In the genomic region with DNA sequence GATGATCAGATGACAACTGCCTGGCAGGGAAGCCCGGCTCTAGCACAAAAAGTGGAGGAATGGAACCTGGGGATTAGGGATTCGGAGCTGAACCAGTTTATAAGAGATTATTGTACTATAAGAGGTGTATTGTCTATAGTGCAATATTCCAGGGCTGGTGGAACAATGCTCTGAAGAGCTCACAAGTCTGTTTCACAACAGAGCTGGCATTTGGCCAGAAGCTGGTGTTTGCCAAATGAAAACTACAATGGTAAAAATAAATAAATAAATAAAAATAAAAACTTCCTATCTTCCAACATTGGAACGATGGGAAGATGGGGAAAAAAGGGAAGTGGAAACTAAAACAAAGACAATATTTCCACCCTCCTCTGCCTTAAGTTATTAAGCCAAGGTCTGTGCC, we compare ENCODE assay signal across 27 cellular contexts.
"Had no signal": no experiment of that assay in that cellular context is flagged by ENCODE, and none has a peak within 500 bp of the region (broad histone marks: within the 10 kb centered on the region; RNA-seq: fewer than 3 reads in every experiment).

No MANE protein-coding gene starts in this region.

- FAIRE-seq: astrocyte, endothelial cell of umbilical vein, urothelium cell line had no signal

- H3K36me3 Mint-ChIP-seq: activated naive CD8-positive, alpha-beta T cell treated with anti-CD3 and anti-CD28 coated beads for 36 hours; stimulated activated memory B cell treated with anti-CD40 and anti-IgM and Interleukin-4, amounts not matched to agents 10 μg/mL and 1 μg/mL and 100 μg/mL, for 72 hours had no signal

- H3K36me3 ChIP-seq: breast epithelium, colonic mucosa, esophagus muscularis mucosa, gastrocnemius medialis, transverse colon had no signal

- H3K9me3 ChIP-seq: colonic mucosa, esophagus muscularis mucosa, gastrocnemius medialis had no signal

- ATAC-seq: activated CD4-positive, alpha-beta T cell treated with anti-CD3 and anti-CD28 coated beads for 36 hours; effector memory CD8-positive, alpha-beta T cell; gastrocnemius medialis; left colon; sciatic nerve; stimulated activated memory B cell treated with anti-CD40 and anti-IgM and Interleukin-4, amounts not matched to agents 10 μg/mL and 1 μg/mL and 100 μg/mL, for 72 hours had no signal

- H3K4me1 Mint-ChIP-seq: activated B cell treated with CpG ODN at 0.5 μM for 24 hours; activated CD4-positive, alpha-beta T cell treated with anti-CD3 and anti-CD28 coated beads for 36 hours; activated naive CD8-positive, alpha-beta T cell treated with anti-CD3 and anti-CD28 coated beads for 36 hours; nephron progenitor cell; stimulated activated memory B cell treated with anti-CD40 and anti-IgM and Interleukin-4, amounts not matched to agents 10 μg/mL and 1 μg/mL and 100 μg/mL, for 72 hours had no signal

- H3K4me3 Mint-ChIP-seq: activated B cell treated with CpG ODN at 0.5 μM for 24 hours; activated CD4-positive, alpha-beta T cell treated with anti-CD3 and anti-CD28 coated beads for 36 hours; activated naive CD8-positive, alpha-beta T cell treated with anti-CD3 and anti-CD28 coated beads for 36 hours; activated T-cell treated with anti-CD3 and anti-CD28 coated beads, Interleukin-2, amount 50 U/mL, for 24 hours; effector memory CD8-positive, alpha-beta T cell; nephron progenitor cell; stimulated activated memory B cell treated with anti-CD40 and anti-IgM and Interleukin-4, amounts not matched to agents 10 μg/mL and 1 μg/mL and 100 μg/mL, for 72 hours had no signal

- H3K4me3 ChIP-seq: breast epithelium, colonic mucosa, dorsolateral prefrontal cortex, esophagus muscularis mucosa, gastrocnemius medialis, smooth muscle cell, transverse colon had no signal

- H3K4me1 ChIP-seq: breast epithelium, colonic mucosa, esophagus muscularis mucosa, gastrocnemius medialis, transverse colon had no signal

- H3K27me3 Mint-ChIP-seq: activated B cell treated with CpG ODN at 0.5 μM for 24 hours; activated CD4-positive, alpha-beta T cell treated with anti-CD3 and anti-CD28 coated beads for 36 hours; activated naive CD8-positive, alpha-beta T cell treated with anti-CD3 and anti-CD28 coated beads for 36 hours; activated T-cell treated with anti-CD3 and anti-CD28 coated beads, Interleukin-2, amount 50 U/mL, for 24 hours; effector memory CD8-positive, alpha-beta T cell; stimulated activated memory B cell treated with anti-CD40 and anti-IgM and Interleukin-4, amounts not matched to agents 10 μg/mL and 1 μg/mL and 100 μg/mL, for 72 hours had no signal

- H3K27me3 ChIP-seq: breast epithelium, colonic mucosa, dorsolateral prefrontal cortex, esophagus muscularis mucosa, gastrocnemius medialis, transverse colon had no signal

- H3K27ac ChIP-seq: breast epithelium, colonic mucosa, dorsolateral prefrontal cortex, esophagus muscularis mucosa, gastrocnemius medialis, transverse colon had no signal

- H3K27ac Mint-ChIP-seq: activated B cell treated with CpG ODN at 0.5 μM for 24 hours; activated CD4-positive, alpha-beta T cell treated with anti-CD3 and anti-CD28 coated beads for 36 hours; activated naive CD8-positive, alpha-beta T cell treated with anti-CD3 and anti-CD28 coated beads for 36 hours; activated T-cell treated with anti-CD3 and anti-CD28 coated beads, Interleukin-2, amount 50 U/mL, for 24 hours; activated T-helper 2 cell treated with anti-CD3 and anti-CD28 coated beads, Interferon-gamma antibody, Interleukin-2, Interleukin-4, amounts not matched to agents 10 μg/mL and 5 μg/mL and 100 μg/mL, durations not matched to agents 14 hours and 24 hours and 36 hours; effector memory CD8-positive, alpha-beta T cell; nephron progenitor cell; stimulated activated memory B cell treated with anti-CD40 and anti-IgM and Interleukin-4, amounts not matched to agents 10 μg/mL and 1 μg/mL and 100 μg/mL, for 72 hours had no signal

- DNase-seq: activated B cell treated with CpG ODN at 0.5 μM for 24 hours; activated CD4-positive, alpha-beta T cell treated with anti-CD3 and anti-CD28 coated beads for 36 hours; activated CD4-positive, alpha-beta T cell treated with anti-CD3 and anti-CD28 coated beads, Interleukin-2, amount 50 U/mL, for 4 hours; activated CD8-positive, alpha-beta memory T cell treated with anti-CD3 and anti-CD28 coated beads for 24 hours; activated CD8-positive, alpha-beta memory T cell treated with anti-CD3 and anti-CD28 coated beads, Interleukin-2, amount 50 U/mL, for 4 hours; activated naive CD4-positive, alpha-beta T cell; activated naive CD8-positive, alpha-beta T cell treated with anti-CD3 and anti-CD28 coated beads for 36 hours; activated T-cell treated with anti-CD3 and anti-CD28 coated beads, Interleukin-2, amount 50 U/mL, for 24 hours; colonic mucosa; effector memory CD8-positive, alpha-beta T cell; gastrocnemius medialis; islet precursor cell; left colon; mesenchymal stem cell; nephron progenitor cell; stimulated activated CD4-positive, alpha-beta T cell treated with anti-CD3 and anti-CD28 coated beads, Interleukin-15, amount 100 ng/mL, for 24 hours; transverse colon had no signal
